In genomic region chr9:131690950-131691573, GRCh38 we compare ENCODE assay signal across 17 cellular contexts. TPM values are rescaled to one million over a fixed set of nuclear protein-coding genes. Genes with fewer than 3 reads are reported as not detected.
DNase-seq lines count a peak whose midpoint lies in the region; ATAC-seq lines count a peak whose summit lies in the region.
"Had no signal": no experiment of that assay in that cellular context is flagged by ENCODE, and none has a peak within 500 bp of the region (broad histone marks: within the 10 kb centered on the region; RNA-seq: fewer than 3 reads in every experiment).

No MANE protein-coding gene starts in this region.

- peak overlapping the region; percentile 48 for H3K4me3 Mint-ChIP-seq in activated T-cell treated with anti-CD3 and anti-CD28 coated beads, Interleukin-2, amount 50 U/mL, for 4 hours
- peak overlapping the region; percentile 65 for H3K4me3 Mint-ChIP-seq in T-helper 17 cell
- peak overlapping the region; percentile 62 for H3K4me3 Mint-ChIP-seq in central memory CD8-positive, alpha-beta T cell
- peak overlapping the region; percentile 27 for H3K4me3 Mint-ChIP-seq in stimulated activated naive CD8-positive, alpha-beta T cell treated with anti-CD3 and anti-CD28 coated beads, Interleukin-15, Interleukin-2, amounts not matched to agents 100 ng/mL and 50 ng/mL, for 24 hours
- H3K4me3 Mint-ChIP-seq: activated naive CD4-positive, alpha-beta T cell treated with anti-CD3 and anti-CD28 coated beads, Interleukin-2, amount 10 ng/mL, durations not matched to agents 7 days and 5 days had no signal

- peaks cover 81% of the 10 kb centered on the region for H3K4me1 Mint-ChIP-seq in activated T-cell treated with anti-CD3 and anti-CD28 coated beads, Interleukin-2, amount 50 U/mL, for 4 hours (ENCODE audit: low read depth)
- H3K4me1 Mint-ChIP-seq in T-helper 17 cell: peaks cover 76% of the 10 kb centered on the region
- peaks cover 91% of the 10 kb centered on the region for H3K4me1 Mint-ChIP-seq in central memory CD8-positive, alpha-beta T cell
- H3K4me1 Mint-ChIP-seq in stimulated activated naive CD8-positive, alpha-beta T cell treated with anti-CD3 and anti-CD28 coated beads, Interleukin-15, Interleukin-2, amounts not matched to agents 100 ng/mL and 50 ng/mL, for 24 hours (ENCODE audit: low read depth): peaks cover 85% of the 10 kb centered on the region

- H3K9me3 ChIP-seq in T-helper 17 cell (ENCODE audit: control insufficient read depth, low read length, poor library complexity, severe bottlenecking): no peaks in the 10 kb centered on the region

- no peaks in the 10 kb centered on the region for H3K9me3 Mint-ChIP-seq in activated T-cell treated with anti-CD3 and anti-CD28 coated beads, Interleukin-2, amount 50 U/mL, for 4 hours
- no peaks in the 10 kb centered on the region for H3K9me3 Mint-ChIP-seq in central memory CD8-positive, alpha-beta T cell
- H3K9me3 Mint-ChIP-seq in stimulated activated naive CD8-positive, alpha-beta T cell treated with anti-CD3 and anti-CD28 coated beads, Interleukin-15, Interleukin-2, amounts not matched to agents 100 ng/mL and 50 ng/mL, for 24 hours: no peaks in the 10 kb centered on the region
- H3K9me3 Mint-ChIP-seq: activated naive CD4-positive, alpha-beta T cell treated with anti-CD3 and anti-CD28 coated beads, Interleukin-2, amount 10 ng/mL, durations not matched to agents 7 days and 5 days had no signal

- peak; percentile 75 to 84 for ATAC-seq in activated T-cell treated with anti-CD3 and anti-CD28 coated beads, Interleukin-2, amount 50 U/mL, for 4 hours
- ATAC-seq in T-helper 17 cell: peak; percentile 74
- peak; percentile 83 for ATAC-seq in central memory CD8-positive, alpha-beta T cell (replicated peaks; ENCODE audit: extremely low read depth, poor library complexity, severe bottlenecking)
- ATAC-seq in HG02840 (IDR thresholded peaks at IDR 0.05; ENCODE audit: low FRiP score, unreplicated experiment): no peak
- ATAC-seq in GM19467 (IDR thresholded peaks at IDR 0.05; ENCODE audit: unreplicated experiment): no peak
- ATAC-seq: left colon, PC-3, right cardiac atrium had no signal

- DNase-seq in activated T-cell treated with anti-CD3 and anti-CD28 coated beads, Interleukin-2, amount 50 U/mL, for 4 hours: no peak
- DNase-seq in activated T-cell treated with anti-CD3 and anti-CD28 coated beads for 4 hours: no peak
- DNase-seq in T-helper 17 cell: no peak
- no peak for DNase-seq in central memory CD8-positive, alpha-beta T cell (ENCODE audit: low spot score in 2 of 2)
- DNase-seq in cerebellar nuclear complex (lab: John Stamatoyannopoulos, UW): no peak
- DNase-seq: ACHN; activated naive CD4-positive, alpha-beta T cell treated with anti-CD3 and anti-CD28 coated beads, Interleukin-2, amount 10 ng/mL, durations not matched to agents 7 days and 5 days; EL; left colon; NCI-H69; occipital lobe; PC-3; right cardiac atrium; T1000 had no signal

- peak overlapping the region; percentile 92 for H3K27ac Mint-ChIP-seq in T-helper 17 cell
- H3K27ac Mint-ChIP-seq in central memory CD8-positive, alpha-beta T cell (ENCODE audit: low read depth): peak overlapping the region; percentile 38
- peak overlapping the region; percentile 61 for H3K27ac Mint-ChIP-seq in stimulated activated naive CD8-positive, alpha-beta T cell treated with anti-CD3 and anti-CD28 coated beads, Interleukin-15, Interleukin-2, amounts not matched to agents 100 ng/mL and 50 ng/mL, for 24 hours
- H3K27ac Mint-ChIP-seq: activated naive CD4-positive, alpha-beta T cell treated with anti-CD3 and anti-CD28 coated beads, Interleukin-2, amount 10 ng/mL, durations not matched to agents 7 days and 5 days had no signal

- no peaks in the 10 kb centered on the region for H3K27me3 Mint-ChIP-seq in activated T-cell treated with anti-CD3 and anti-CD28 coated beads, Interleukin-2, amount 50 U/mL, for 4 hours (ENCODE audit: low read depth)
- no peaks in the 10 kb centered on the region for H3K27me3 Mint-ChIP-seq in T-helper 17 cell
- no peaks in the 10 kb centered on the region for H3K27me3 Mint-ChIP-seq in central memory CD8-positive, alpha-beta T cell
- no peaks in the 10 kb centered on the region for H3K27me3 Mint-ChIP-seq in stimulated activated naive CD8-positive, alpha-beta T cell treated with anti-CD3 and anti-CD28 coated beads, Interleukin-15, Interleukin-2, amounts not matched to agents 100 ng/mL and 50 ng/mL, for 24 hours
- H3K27me3 Mint-ChIP-seq: activated naive CD4-positive, alpha-beta T cell treated with anti-CD3 and anti-CD28 coated beads, Interleukin-2, amount 10 ng/mL, durations not matched to agents 7 days and 5 days had no signal

- H3K36me3 Mint-ChIP-seq in activated T-cell treated with anti-CD3 and anti-CD28 coated beads, Interleukin-2, amount 50 U/mL, for 4 hours (ENCODE audit: insufficient read depth): peaks cover 7% of the 10 kb centered on the region
- H3K36me3 Mint-ChIP-seq in T-helper 17 cell (ENCODE audit: low read depth): no peaks in the 10 kb centered on the region
- peaks cover 12% of the 10 kb centered on the region for H3K36me3 Mint-ChIP-seq in central memory CD8-positive, alpha-beta T cell (ENCODE audit: insufficient read depth)
- peaks cover 6% of the 10 kb centered on the region for H3K36me3 Mint-ChIP-seq in stimulated activated naive CD8-positive, alpha-beta T cell treated with anti-CD3 and anti-CD28 coated beads, Interleukin-15, Interleukin-2, amounts not matched to agents 100 ng/mL and 50 ng/mL, for 24 hours (ENCODE audit: low read depth)

RNA-seq across cellular contexts. Expression of gene RAPGEF1, which starts 48.8 kb away (rescaled TPM):
- total RNA-seq in activated T-cell treated with anti-CD3 and anti-CD28 coated beads, Interleukin-2, amount 50 U/mL, for 4 hours: 100 to 1,000 TPM; 106 to 120 (median 111) TPM
- 100 to 1,000 TPM; 176 to 209 TPM for total RNA-seq in T-helper 17 cell

Comparison
In these comparisons a context has a peak if more than half of its experiments do, and no peak if none do; other contexts are left out.
1. ATAC-seq: peak in activated T-cell treated with anti-CD3 and anti-CD28 coated beads, Interleukin-2, amount 50 U/mL, for 4 hours (2 of 2), T-helper 17 cell (single experiment) and central memory CD8-positive, alpha-beta T cell (single experiment); none in HG02840 (single experiment) and GM19467 (single experiment).
2. H3K27ac Mint-ChIP-seq: peak in every context shown above with its lines; median percentile 92 in T-helper 17 cell; 61 in stimulated activated naive CD8-positive, alpha-beta T cell treated with anti-CD3 and anti-CD28 coated beads, Interleukin-15, Interleukin-2, amounts not matched to agents 100 ng/mL and 50 ng/mL, for 24 hours; 38 in central memory CD8-positive, alpha-beta T cell.
3. Peak in every context shown above with its lines, with median percentiles within 50 percentile points of each other: H3K4me3 Mint-ChIP-seq.